11 cellular contexts compared by ENCODE assay signal in genomic region chr6:88167625-88167937, GRCh38. TPM values are rescaled to one million over a fixed set of nuclear protein-coding genes. Genes with fewer than 3 reads are reported as not detected.
A peak's percentile ranks its signal among the peaks of the same experiment; 100 is the strongest.
DNase-seq lines count a peak whose midpoint lies in the region; ATAC-seq, FAIRE-seq and TF ChIP-seq lines count a peak whose summit lies in the region.
"Had no signal": no experiment of that assay in that cellular context is flagged by ENCODE, and none has a peak within 500 bp of the region (broad histone marks: within the 10 kb centered on the region; RNA-seq: fewer than 3 reads in every experiment).

No MANE protein-coding gene starts in this region.

- ATAC-seq in right cardiac atrium: no peak
- no peak for ATAC-seq in Right ventricle myocardium superior (ENCODE audit: poor library complexity)
- no peak for ATAC-seq in GM12878
- ATAC-seq in naive thymus-derived CD4-positive, alpha-beta T cell: no peak
- ATAC-seq: PC-3 had no signal

- no peak overlapping the region; the same call in 1 of the 2 replicates for H3K9ac ChIP-seq in GM12878 (ENCODE audit: control insufficient read depth, insufficient read depth, low read length)

- peaks cover 5 to 19% (median 14%) of the 10 kb centered on the region in 7 donors for H3K4me1 Mint-ChIP-seq in naive thymus-derived CD4-positive, alpha-beta T cell

- WGBS in right cardiac atrium: 7% methylated on average over 17 of the region's 17 CpGs
- WGBS in GM12878 (ENCODE audit: insufficient coverage, insufficient replicate concordance, low lambda C conversion rate, missing lambda C conversion rate): 39% methylated on average over 17 of the region's 17 CpGs

- BruUV-seq in GM12878 (replicated peaks; lab: Mats Ljungman, UMichigan): TSS peak; percentile 71

- H3K27me3 Mint-ChIP-seq in naive thymus-derived CD4-positive, alpha-beta T cell: peaks cover 66 to 73% (median 67%) of the 10 kb centered on the region in 5 donors

- intact Hi-C loops in right cardiac atrium (cut with DNase I) (no loop called here), Right ventricle myocardium superior (cut with DNase I) (no loop called here), GM12878 (cut with micrococcal nuclease; ENCODE audit: unreplicated experiment) (loop anchor here (2.0 to 10.0 kb wide), 6 partner anchors 71 to 705 kb away; partner anchors contain the start of gene AKIRIN2)
- intact Hi-C loops in naive thymus-derived CD4-positive, alpha-beta T cell (cut with micrococcal nuclease): loop anchor here in 1 of 2 donors (10.0 kb wide), 1 partner anchor 773 kb away; no protein-coding TSS in a partner anchor

- H3K9me3 Mint-ChIP-seq in naive thymus-derived CD4-positive, alpha-beta T cell: peaks cover 0 to 10% (median 0%) of the 10 kb centered on the region in 11 donors

- DNase-seq in right cardiac atrium (no peak), Right ventricle myocardium superior (no peak), GM12878 (ENCODE audit: low read depth, low spot score) (no peak), GM12891 (ENCODE audit: insufficient read length, low spot score) (no peak), NCI-H446 (lab: John Stamatoyannopoulos, UW) (no peak), D721Med (ENCODE audit: insufficient read length, low spot score) (no peak), NCI-H146 treated with DMSO at 0.1 percent for 48 hours (lab: John Stamatoyannopoulos, UW; ENCODE audit: unreplicated experiment) (no peak)
- DNase-seq in naive thymus-derived CD4-positive, alpha-beta T cell: no peak
- DNase-seq: activated CD4-positive, CD25-positive, alpha-beta regulatory T cell; NCI-H1105 treated with DMSO at 0.1 percent for 48 hours; PC-3 had no signal

- no peak for TF ChIP-seq EP300 in GM12878 (IDR thresholded peaks at IDR 0.05; ENCODE audit: borderline replicate concordance in 1 of 2, control insufficient read depth in 1 of 2, low read depth in 2 of 2, low read length in 2 of 2)

- in situ Hi-C loops in GM12878 (cut with MboI): loop anchor here (5.0 kb wide), 1 partner anchor 235 kb away; no protein-coding TSS in a partner anchor

- no peaks in the 10 kb centered on the region; the same call in 1 of the 2 replicates for H3K79me2 ChIP-seq in GM12878 (ENCODE audit: control insufficient read depth, insufficient read depth, low read length)

- FAIRE-seq in GM12878 (lab: Jason Lieb, UNC) (no peak), GM12891 (lab: Jason Lieb, UNC) (no peak), D721Med (lab: Jason Lieb, UNC) (no peak)

- peaks cover 0 to 4% (median 3%) of the 10 kb centered on the region in 5 donors for H3K36me3 Mint-ChIP-seq in naive thymus-derived CD4-positive, alpha-beta T cell

- H4K20me1 ChIP-seq in GM12878 (ENCODE audit: control insufficient read depth, insufficient read depth): no peaks in the 10 kb centered on the region

- H3K27me3 ChIP-seq in right cardiac atrium (ENCODE audit: control insufficient read depth, insufficient read depth): no peaks in the 10 kb centered on the region
- H3K27me3 ChIP-seq in GM12878 (replicated peaks in 1 of 2; ENCODE audit: control insufficient read depth in 2 of 2, insufficient read depth in 2 of 2, low read length in 1 of 2): 0 out of 4 replicates have a peak, but pooled peaks cover 0 to 6% of the 10 kb centered on the region in 2 experiments
- peaks cover 0 to 4% of the 10 kb centered on the region in 2 donors for H3K27me3 ChIP-seq in naive thymus-derived CD4-positive, alpha-beta T cell (ENCODE audit: control insufficient read depth in 2 of 2, insufficient read depth in 2 of 2, low read length in 2 of 2)

- TF ChIP-seq RAD21 in GM12878 (IDR thresholded peaks at IDR 0.05; ENCODE audit: insufficient read depth, low read depth, low read length): no peak

- POLR2A ChIA-PET in GM12878 (lab: Charles Lee): interaction anchor here (0.5 to 1.2 kb wide), 2 partner anchors 26 to 370 kb away, joined by 4 to 5 read pairs; no protein-coding TSS in a partner anchor
- POLR2A ChIA-PET in naive thymus-derived CD4-positive, alpha-beta T cell (lab: Charles Lee): no interaction called here

- no peak for TF ChIP-seq POLR2A in GM12878 (IDR thresholded peaks at IDR 0.05; ENCODE audit: low read depth, low read length)
- no peak for TF ChIP-seq POLR2A in GM12891 (IDR thresholded peaks at IDR 0.05; ENCODE audit: low read depth, low read length)

- H2AFZ ChIP-seq in GM12878 (ENCODE audit: control insufficient read depth, low read depth, low read length): peak overlapping the region; percentile 87; the same call in 1 of the 2 replicates

- H3K4me3 Mint-ChIP-seq in naive thymus-derived CD4-positive, alpha-beta T cell: peak overlapping the region; percentile 36 to 79 (median 64)

- CTCF ChIA-PET in GM12878 (lab: Yijun Ruan, JAX): interaction anchor here (0.9 to 2.2 kb wide), 10 partner anchors 16 to 703 kb away, joined by 3 to 21 read pairs (median 5); no protein-coding TSS in a partner anchor
- CTCF ChIA-PET in naive thymus-derived CD4-positive, alpha-beta T cell (lab: Charles Lee): no interaction called here

- H3K9me3 ChIP-seq in right cardiac atrium (ENCODE audit: control insufficient read depth, low read length) (no peaks in the 10 kb centered on the region), GM12878 (replicated peaks; ENCODE audit: control insufficient read depth, insufficient read depth, low read length) (no peaks in the 10 kb centered on the region)
- H3K9me3 ChIP-seq in naive thymus-derived CD4-positive, alpha-beta T cell (ENCODE audit: control insufficient read depth in 2 of 3, low read length in 3 of 3): no peaks in the 10 kb centered on the region

- peak overlapping the region in 1 of 9 donors; percentile 34 for H3K27ac Mint-ChIP-seq in naive thymus-derived CD4-positive, alpha-beta T cell

- H3K4me1 ChIP-seq in right cardiac atrium (ENCODE audit: control insufficient read depth, insufficient read depth, low read length): peaks cover 2% of the 10 kb centered on the region
- no peaks in the 10 kb centered on the region for H3K4me1 ChIP-seq in GM12878 (ENCODE audit: control insufficient read depth, insufficient read depth, low read length)
- H3K4me1 ChIP-seq in naive thymus-derived CD4-positive, alpha-beta T cell (ENCODE audit: control insufficient read depth in 2 of 2, insufficient read depth in 2 of 2, low read length in 2 of 2): no peaks in the 10 kb centered on the region

- TF ChIP-seq CTCF in GM12878 (IDR thresholded peaks at IDR 0.05 in 2 of 3, conservative IDR thresholded peaks at IDR 0.05 in 1 of 3; ENCODE audit: control insufficient read depth in 2 of 3, extremely low read depth in 1 of 3, insufficient read depth in 1 of 3, low read depth in 3 of 3, low read length in 3 of 3) (no peak), D721Med (IDR thresholded peaks at IDR 0.05; ENCODE audit: insufficient read depth, missing control alignments) (no peak)

- H3K4me3 ChIP-seq in right cardiac atrium (ENCODE audit: low read length) (peak overlapping the region; percentile 62), GM12878 (no peak overlapping the region)
- no peak overlapping the region for H3K4me3 ChIP-seq in naive thymus-derived CD4-positive, alpha-beta T cell (ENCODE audit: low read length)

- H3K36me3 ChIP-seq in GM12878 (ENCODE audit: control insufficient read depth in 2 of 2, insufficient read depth in 2 of 2, low read length in 1 of 2): no peaks in the 10 kb centered on the region
- no peaks in the 10 kb centered on the region for H3K36me3 ChIP-seq in naive thymus-derived CD4-positive, alpha-beta T cell (ENCODE audit: control insufficient read depth in 2 of 3, insufficient read depth in 3 of 3, low read length in 3 of 3)

- SMC1A ChIA-PET in GM12878 (lab: Charles Lee; ENCODE audit: uncharacterized antibody, unreplicated experiment): interaction anchor here (0.8 to 3.2 kb wide), 10 partner anchors 8 to 702 kb away, joined by 3 to 23 read pairs (median 8); no protein-coding TSS in a partner anchor

- H3K4me2 ChIP-seq in GM12878 (ENCODE audit: control insufficient read depth, insufficient read depth): peak overlapping the region; percentile 95

- RAD21 ChIA-PET in GM12878 (lab: Charles Lee; ENCODE audit: unreplicated experiment): interaction anchor here (1.4 to 2.3 kb wide), 2 partner anchors 336 to 371 kb away, joined by 3 to 8 read pairs; no protein-coding TSS in a partner anchor

- H3K27ac ChIP-seq in right cardiac atrium (ENCODE audit: low read length): no peak overlapping the region
- no peak overlapping the region for H3K27ac ChIP-seq in GM12878 (ENCODE audit: control insufficient read depth, insufficient read depth)
- H3K27ac ChIP-seq in naive thymus-derived CD4-positive, alpha-beta T cell (ENCODE audit: low read depth, low read length): no peak overlapping the region

TF ChIP-seq in GM12878, 131 proteins besides CTCF, POLR2A, EP300 and RAD21 (continues in another document):
- no peak for TF ChIP-seq PML (IDR thresholded peaks at IDR 0.05; ENCODE audit: low read length)
- 0 out of 2 replicates have a peak, but pooled peaks have one; percentile 0 for TF ChIP-seq SMC3 (IDR thresholded peaks at IDR 0.05; ENCODE audit: borderline replicate concordance, low read length)
- no peak for TF ChIP-seq JUND (IDR thresholded peaks at IDR 0.05; ENCODE audit: low read depth, low read length)

TF ChIP-seq in GM12891, 5 proteins besides CTCF, POLR2A, EP300 and RAD21 (continues in another document):
- TF ChIP-seq POU2F2 (IDR thresholded peaks at IDR 0.05; ENCODE audit: low read depth, low read length) (no peak), SPI1 (IDR thresholded peaks at IDR 0.05; ENCODE audit: low read depth, low read length) (no peak), PAX5 (IDR thresholded peaks at IDR 0.05; ENCODE audit: insufficient read depth, low read length, severe bottlenecking) (no peak)

RNA-seq across cellular contexts. Expression of gene CNR1, which starts 1.4 kb away (rescaled TPM):
- total RNA-seq in right cardiac atrium (1 to 10 TPM in 1 of 4 donors, under 1 TPM in 3; 0.40 to 1.1 (median 0.64) TPM), Right ventricle myocardium superior (0.11 TPM), GM12878 (2014; rRNA removed) (11.1 and 13.6 TPM in 2 replicates), GM12878 (2014; rRNA removed; fragmentation: Illumina TruSeq; extraction: Trizol) (10.1 and 10.9 TPM in 2 replicates), GM12878 (2021) (15.4 TPM in 2 replicates)
- polyA plus RNA-seq in right cardiac atrium (0.41 TPM), GM12878 (2011; rRNA removed) (3.6 TPM in 2 replicates), GM12878 (2014; fragmentation: Illumina TruSeq; extraction: Trizol) (12.2 and 12.9 TPM in 2 replicates), GM12878 (2014; fragmentation: Nextera tagmentation; extraction: Ambion mirVana) (1 to 10 TPM; 2.2 to 3.1 TPM), GM12878 (2014; rRNA removed) (9.5 and 11.1 TPM in 2 replicates), GM12878 (2016; fragmentation: Nextera tagmentation; extraction: Ambion mirVana) (1 to 10 TPM; 5.9 to 6.8 TPM)
- 26.8 and 29.4 TPM in 2 replicates for total RNA-seq in GM12878 (2013; cell fraction: nucleolus; rRNA removed)
- 2.0 TPM for polyA plus RNA-seq in GM12878 (2011; ENCODE audit: low read depth)
- 6.0 and 6.2 TPM in 2 replicates for polyA plus RNA-seq in GM12878 (2011; cell fraction: cytosol; rRNA removed)
- polyA plus RNA-seq in GM12878 (2011; cell fraction: nucleus; rRNA removed): 17.5 and 20.6 TPM in 2 replicates
- polyA plus RNA-seq in GM12878 (2012): 1.7 and 2.5 TPM in 2 replicates
- polyA minus RNA-seq in GM12878 (2011; rRNA and poly(A)+ RNA removed): 14.4 and 16.5 TPM in 2 replicates
- 1.9 and 6.0 TPM in 2 replicates for polyA minus RNA-seq in GM12878 (2011; cell fraction: cytosol; rRNA and poly(A)+ RNA removed)
- 5.1 and 10.3 TPM in 2 replicates for polyA minus RNA-seq in GM12878 (2011; cell fraction: nucleus; rRNA and poly(A)+ RNA removed)
- total RNA-seq in naive thymus-derived CD4-positive, alpha-beta T cell: not detected
- polyA plus RNA-seq in naive thymus-derived CD4-positive, alpha-beta T cell: not detected
- polyA plus RNA-seq in GM12891 (2012; ENCODE audit: low read depth, missing spikeins): 2.9 TPM
- total RNA-seq: PC-3 had no signal
